9 cellular contexts compared by ENCODE assay signal in the genomic region with DNA sequence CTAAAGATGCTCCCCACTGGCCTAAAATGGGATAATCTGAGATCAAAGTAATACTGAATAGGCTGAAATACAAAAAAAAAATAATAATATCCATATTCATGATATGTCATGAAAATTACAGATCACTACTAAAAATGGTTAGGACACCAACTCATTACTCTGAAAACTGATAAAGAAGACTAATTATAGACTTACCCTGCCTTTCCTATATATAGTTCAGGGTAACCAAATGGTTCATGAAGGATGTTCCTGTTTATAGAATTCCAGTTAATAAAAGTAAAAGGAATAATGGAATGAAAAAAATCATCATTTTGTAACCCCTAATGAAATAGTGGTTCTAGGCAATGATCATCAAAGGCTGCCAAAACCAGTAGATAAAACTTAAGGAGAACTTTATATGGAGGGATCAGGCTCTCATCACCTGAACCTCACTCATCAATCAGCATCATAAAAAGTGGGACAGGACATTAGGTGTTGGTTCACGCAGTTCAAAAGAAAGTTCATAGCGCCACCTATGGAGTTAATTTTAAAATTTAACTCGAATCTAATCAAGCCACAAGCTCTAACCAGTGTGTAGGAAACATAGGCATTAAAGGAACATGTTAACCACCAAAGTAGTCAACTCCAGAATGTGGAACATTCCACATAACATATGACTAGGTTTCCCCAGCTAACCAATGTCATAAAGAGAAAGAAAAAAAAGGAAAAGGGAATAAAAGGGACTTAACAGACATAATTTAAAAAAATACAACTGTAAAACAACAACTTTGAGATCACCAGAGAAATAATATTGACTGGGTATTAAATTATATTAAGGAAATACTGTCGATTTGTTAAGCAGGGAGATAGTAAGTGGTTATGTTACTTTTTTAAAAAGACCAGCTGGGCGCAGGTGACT. TPM values are rescaled to one million over a fixed set of nuclear protein-coding genes. Genes with fewer than 3 reads are reported as not detected.
DNase-seq lines count a peak whose midpoint lies in the region; ATAC-seq, FAIRE-seq and TF ChIP-seq lines count a peak whose summit lies in the region.
"Had no signal": no experiment of that assay in that cellular context is flagged by ENCODE, and none has a peak within 500 bp of the region (broad histone marks: within the 10 kb centered on the region; RNA-seq: fewer than 3 reads in every experiment).

No MANE protein-coding gene starts in this region.

- H2AFZ ChIP-seq in PC-3 (ENCODE audit: low read length) (no peak overlapping the region), neuronal stem cell (ENCODE audit: low read length) (no peak overlapping the region)

- no peak overlapping the region for H3K4ac ChIP-seq in neuronal stem cell (ENCODE audit: low read length)

- H3K4me3 ChIP-seq in PC-3 (ENCODE audit: low read length) (no peak overlapping the region), neuronal stem cell (ENCODE audit: low read length in 2 of 2) (no peak overlapping the region), lower leg skin (ENCODE audit: low read depth, poor library complexity, severe bottlenecking) (no peak overlapping the region)
- H3K4me3 ChIP-seq: SK-N-MC had no signal

- H2BK12ac ChIP-seq in neuronal stem cell (ENCODE audit: low read length): no peak overlapping the region

- no peak for FAIRE-seq in D721Med (lab: Jason Lieb, UNC)
- FAIRE-seq in H54 (lab: Jason Lieb, UNC): peak; percentile 99

- DNase-seq in D721Med (ENCODE audit: insufficient read length, low spot score): no peak
- no peak for DNase-seq in H54 (ENCODE audit: insufficient read length, low spot score)
- DNase-seq in PC-3: peak; percentile 98
- DNase-seq in erythroblast (lab: John Stamatoyannopoulos, UW): peak; percentile 38 to 57
- DNase-seq in neuronal stem cell (ENCODE audit: low spot score): peak; percentile 6
- DNase-seq in ureter (ENCODE audit: low spot score): no peak
- no peak for DNase-seq in C1 segment of cervical spinal cord (lab: John Stamatoyannopoulos, UW)
- DNase-seq in lower leg skin (ENCODE audit: low spot score in 2 of 2): no peak

- BruUV-seq in PC-3 (replicated peaks; lab: Mats Ljungman, UMichigan): no TSS peak

- H3K4me1 ChIP-seq in PC-3 (ENCODE audit: insufficient read depth, low read length): no peaks in the 10 kb centered on the region
- H3K4me1 ChIP-seq in neuronal stem cell (ENCODE audit: control insufficient read depth in 2 of 2, insufficient read depth in 1 of 2, low read depth in 1 of 2, low read length in 2 of 2): no peaks in the 10 kb centered on the region

- H3K9me2 ChIP-seq in PC-3 (replicated peaks; ENCODE audit: low read length): no peaks in the 10 kb centered on the region

- H2BK120ac ChIP-seq in neuronal stem cell (ENCODE audit: low read depth, low read length): no peak overlapping the region

- H4K8ac ChIP-seq in neuronal stem cell (ENCODE audit: low read depth, low read length): no peak overlapping the region

- no peak overlapping the region for H3K18ac ChIP-seq in neuronal stem cell (ENCODE audit: low read length)

- H3K27ac ChIP-seq in PC-3 (ENCODE audit: low read length) (no peak overlapping the region), neuronal stem cell (replicated peaks; ENCODE audit: low read length) (no peak overlapping the region)
- H3K27ac ChIP-seq: SK-N-MC had no signal

- H3K27me3 ChIP-seq in PC-3 (ENCODE audit: low read length) (no peaks in the 10 kb centered on the region), neuronal stem cell (ENCODE audit: control insufficient read depth in 3 of 3, insufficient read depth in 3 of 3, low read depth in 1 of 3, low read length in 3 of 3) (no peaks in the 10 kb centered on the region)

- no peak overlapping the region for H3K23ac ChIP-seq in neuronal stem cell (ENCODE audit: low read depth, low read length, poor library complexity)

- no CpG with 5 or more reads among the region's 5 CpGs for WGBS in neuronal stem cell (ENCODE audit: extremely low coverage in 2 of 2, insufficient read length in 2 of 2, insufficient replicate concordance in 1 of 2), 2 donors
- WGBS in lower leg skin, 2 donors: 39 to 41% methylated on average over 5 of the region's 5 CpGs

- H2BK15ac ChIP-seq in neuronal stem cell (ENCODE audit: low read length): no peak overlapping the region

- POLR2A ChIA-PET in PC-3 (lab: Charles Lee; ENCODE audit: unreplicated experiment): interaction anchor here (0.5 to 1.0 kb wide), 4 partner anchors 16 to 541 kb away, joined by 3 to 4 read pairs (median 4); partner anchors contain the start of gene P4HA1

- TF ChIP-seq CTCF in D721Med (IDR thresholded peaks at IDR 0.05; ENCODE audit: insufficient read depth, missing control alignments) (peak; percentile 39), PC-3 (conservative IDR thresholded peaks at IDR 0.05; ENCODE audit: low read depth, low read length) (peak; percentile 100), lower leg skin (IDR thresholded peaks at IDR 0.05) (no peak)

- no peak overlapping the region for H2AK5ac ChIP-seq in neuronal stem cell (ENCODE audit: low read depth, low read length)

- H3K4me2 ChIP-seq in PC-3 (ENCODE audit: low read length) (no peak overlapping the region), neuronal stem cell (ENCODE audit: insufficient read depth, low read length, poor library complexity, severe bottlenecking) (no peak overlapping the region)

- no peak overlapping the region for H2BK5ac ChIP-seq in neuronal stem cell (ENCODE audit: low read length)

- no peak for TF ChIP-seq POLR2A in H54 (IDR thresholded peaks at IDR 0.05; ENCODE audit: low read depth, low read length)
- TF ChIP-seq POLR2A in erythroblast (IDR thresholded peaks at IDR 0.05; ENCODE audit: low read length): no peak
- TF ChIP-seq POLR2A in lower leg skin (IDR thresholded peaks at IDR 0.05): no peak

- H3K79me2 ChIP-seq in PC-3 (ENCODE audit: low read length): no peaks in the 10 kb centered on the region

- no peaks in the 10 kb centered on the region for H3K79me1 ChIP-seq in neuronal stem cell (ENCODE audit: low read depth, low read length)

- H4K20me1 ChIP-seq in PC-3 (ENCODE audit: low read length): no peaks in the 10 kb centered on the region

- no peak overlapping the region for H4K91ac ChIP-seq in neuronal stem cell (ENCODE audit: low read depth, low read length, poor library complexity)

- intact Hi-C loops in PC-3 (cut with micrococcal nuclease) (loop anchor here (1.0 to 5.0 kb wide), 6 partner anchors 41 to 369 kb away; partner anchors contain the start of gene MCU), lower leg skin (cut with DNase I; ENCODE audit: low total_unique reads) (loop anchor here (10.0 kb wide), 1 partner anchor 696 kb away; no protein-coding TSS in a partner anchor)

- ATAC-seq in PC-3: peak; percentile 95

- H3K9ac ChIP-seq in PC-3 (ENCODE audit: low read length) (no peak overlapping the region), neuronal stem cell (ENCODE audit: low read depth, low read length, poor library complexity) (no peak overlapping the region)

- H3K36me3 ChIP-seq in PC-3 (ENCODE audit: low read depth, low read length) (peaks cover 36% of the 10 kb centered on the region), neuronal stem cell (replicated peaks in 1 of 2; ENCODE audit: control insufficient read depth in 2 of 2, insufficient read depth in 2 of 2, low read length in 2 of 2) (peaks cover 0 to 69% of the 10 kb centered on the region in 2 donors)

- CTCF ChIA-PET in PC-3 (lab: Charles Lee): interaction anchor here (0.6 to 1.6 kb wide), 24 partner anchors 10 to 716 kb away, joined by 3 to 11 read pairs (median 4); no protein-coding TSS in a partner anchor

- H3K9me3 ChIP-seq in PC-3 (ENCODE audit: low read length): no peaks in the 10 kb centered on the region
- no peaks in the 10 kb centered on the region for H3K9me3 ChIP-seq in neuronal stem cell (replicated peaks in 1 of 2; ENCODE audit: control insufficient read depth in 2 of 2, insufficient read depth in 1 of 2, low read depth in 1 of 2, low read length in 2 of 2)

- no peaks in the 10 kb centered on the region for H3F3A ChIP-seq in PC-3 (ENCODE audit: low read length, unreplicated experiment)

- H3K14ac ChIP-seq in neuronal stem cell (ENCODE audit: low read length): no peak overlapping the region

RNA-seq across cellular contexts. Expression of gene P4HA1, which starts 35.7 kb away (rescaled TPM):
- total RNA-seq in PC-3 (2014; rRNA removed) (164 and 181 TPM in 2 replicates), ureter (25.0 TPM), lower leg skin (10 to 100 TPM; 14.3 to 29.5 (median 20.5) TPM)
- 31.1 TPM for polyA plus RNA-seq in neuronal stem cell (2013, experiment 1 of 2)
- polyA plus RNA-seq in neuronal stem cell (2013, experiment 2 of 2): 32.5 TPM

RNA-seq across cellular contexts. Expression of gene NUDT13, which starts 49.3 kb away (rescaled TPM):
- total RNA-seq in PC-3 (2014; rRNA removed): 1.1 and 1.8 TPM in 2 replicates
- 0.74 TPM for polyA plus RNA-seq in neuronal stem cell (2013, experiment 1 of 2)
- 0.58 TPM for polyA plus RNA-seq in neuronal stem cell (2013, experiment 2 of 2)
- total RNA-seq in ureter: 2.5 TPM
- total RNA-seq in lower leg skin: 1 to 10 TPM; 1.3 to 3.6 (median 2.9) TPM

Comparison
In these comparisons a context has a peak if more than half of its experiments do, and no peak if none do; other contexts are left out.
1. DNase-seq: peak in PC-3 (single experiment), erythroblast (2 of 2) and neuronal stem cell (single experiment); none in D721Med (single experiment), H54 (single experiment), ureter (single experiment), C1 segment of cervical spinal cord (0 of 14) and lower leg skin (0 of 2).
2. CTCF ChIP-seq: peak in D721Med (single experiment) and PC-3 (single experiment); none in lower leg skin (0 of 3).